Comparison of ENCODE assay signal across 9 cellular contexts in genomic region chr3:73625124-73625665, GRCh38. TPM values are rescaled to one million over a fixed set of nuclear protein-coding genes. Genes with fewer than 3 reads are reported as not detected.
DNase-seq lines count a peak whose midpoint lies in the region; ATAC-seq, FAIRE-seq and TF ChIP-seq lines count a peak whose summit lies in the region.
"Had no signal": no experiment of that assay in that cellular context is flagged by ENCODE, and none has a peak within 500 bp of the region (broad histone marks: within the 10 kb centered on the region; RNA-seq: fewer than 3 reads in every experiment).

No MANE protein-coding gene starts in this region.

- WGBS in body of pancreas, 2 donors: 2 to 3% methylated on average over 19 to 21 of the region's 21 CpGs
- WGBS in spleen, 5 donors: 12 to 15% (median 13%) methylated on average over 19 to 21 of the region's 21 CpGs

- no peak for TF ChIP-seq CTCF in body of pancreas (IDR thresholded peaks at IDR 0.05)
- TF ChIP-seq CTCF in keratinocyte (optimal IDR thresholded peaks at IDR 0.05 in 1 of 3, IDR thresholded peaks at IDR 0.05 in 1 of 3, conservative IDR thresholded peaks at IDR 0.05 in 1 of 3; ENCODE audit: extremely low read depth in 1 of 3, insufficient read depth in 2 of 3, low read length in 3 of 3): no peak
- TF ChIP-seq CTCF in spleen (IDR thresholded peaks at IDR 0.05 in 8 of 11, conservative IDR thresholded peaks at IDR 0.05 in 3 of 11): no peak
- no peak for TF ChIP-seq CTCF in natural killer cell (IDR thresholded peaks at IDR 0.05)

- peak overlapping the region; percentile 91 for H3K4me2 ChIP-seq in keratinocyte (ENCODE audit: control insufficient read depth, extremely low read depth, insufficient read depth, low read depth, low read length)

- H3K4me1 Mint-ChIP-seq in natural killer cell: no peaks in the 10 kb centered on the region
- H3K4me1 Mint-ChIP-seq in activated CD4-positive, alpha-beta memory T cell treated with anti-CD3 and anti-CD28 coated beads for 36 hours (ENCODE audit: low read depth): no peaks in the 10 kb centered on the region

- no peaks in the 10 kb centered on the region for H3K79me2 ChIP-seq in keratinocyte (ENCODE audit: control insufficient read depth, insufficient read depth, low read length)

- CTCF ChIA-PET in activated CD4-positive, alpha-beta memory T cell treated with anti-CD3 and anti-CD28 coated beads for 36 hours (lab: Charles Lee): no interaction called here

- H3K9me3 ChIP-seq in body of pancreas: no peaks in the 10 kb centered on the region
- H3K9me3 ChIP-seq in keratinocyte (ENCODE audit: control insufficient read depth, low read depth, low read length): no peaks in the 10 kb centered on the region
- H3K9me3 ChIP-seq in spleen: peaks cover 0 to 13% (median 0%) of the 10 kb centered on the region in 8 donors

- H3K27ac ChIP-seq in body of pancreas (peak overlapping the region in 3 of 4 donors; percentile 75 to 83 (median 81)), keratinocyte (ENCODE audit: control insufficient read depth, insufficient read depth, low read length) (no peak overlapping the region), spleen (peak overlapping the region in 3 of 8 donors; percentile 40 to 57 (median 46))

- H3K9ac ChIP-seq in keratinocyte (ENCODE audit: control insufficient read depth, extremely low read depth, insufficient read depth, low read length): no peak overlapping the region

- H3K27me3 ChIP-seq in body of pancreas: no peaks in the 10 kb centered on the region
- peaks cover 29% of the 10 kb centered on the region for H3K27me3 ChIP-seq in keratinocyte (ENCODE audit: control insufficient read depth, extremely low read depth, insufficient read depth, low read length)
- peaks cover 0 to 54% (median 17%) of the 10 kb centered on the region in 7 donors for H3K27me3 ChIP-seq in spleen (replicated peaks in 1 of 7)

- peak overlapping the region; percentile 38 to 55 for H3K4me3 ChIP-seq in body of pancreas
- H3K4me3 ChIP-seq in keratinocyte (ENCODE audit: control insufficient read depth in 2 of 3, extremely low read depth in 1 of 3, insufficient read depth in 2 of 3, low read depth in 1 of 3, low read length in 3 of 3): peak overlapping the region; percentile 6 to 59 (median 36)
- H3K4me3 ChIP-seq in spleen: peak overlapping the region; percentile 28 to 67 (median 34)

- POLR2A ChIA-PET in activated CD4-positive, alpha-beta memory T cell treated with anti-CD3 and anti-CD28 coated beads for 36 hours (lab: Charles Lee): no interaction called here

- H3K4me1 ChIP-seq in body of pancreas: peaks cover 48% of the 10 kb centered on the region
- peaks cover 6% of the 10 kb centered on the region for H3K4me1 ChIP-seq in keratinocyte (ENCODE audit: control insufficient read depth, extremely low read depth, insufficient read depth, low read length)
- peaks cover 0 to 9% (median 3%) of the 10 kb centered on the region in 6 donors for H3K4me1 ChIP-seq in spleen

- intact Hi-C loops in body of pancreas (cut with DNase I): no loop called here
- intact Hi-C loops in spleen (cut with DNase I; ENCODE audit: low total_unique reads): no loop called here
- intact Hi-C loops in natural killer cell (cut with micrococcal nuclease): no loop called here
- intact Hi-C loops in activated CD4-positive, alpha-beta memory T cell treated with anti-CD3 and anti-CD28 coated beads for 36 hours (cut with micrococcal nuclease): no loop called here

- H3K36me3 Mint-ChIP-seq in natural killer cell: no peaks in the 10 kb centered on the region
- H3K36me3 Mint-ChIP-seq in activated CD4-positive, alpha-beta memory T cell treated with anti-CD3 and anti-CD28 coated beads for 36 hours: no peaks in the 10 kb centered on the region

- H3K9me3 Mint-ChIP-seq in natural killer cell: no peaks in the 10 kb centered on the region
- H3K9me3 Mint-ChIP-seq in activated CD4-positive, alpha-beta memory T cell treated with anti-CD3 and anti-CD28 coated beads for 36 hours: no peaks in the 10 kb centered on the region

- no peaks in the 10 kb centered on the region for H4K20me1 ChIP-seq in keratinocyte (ENCODE audit: control insufficient read depth, extremely low read depth, insufficient read depth, low read length)

- H2AFZ ChIP-seq in keratinocyte (ENCODE audit: control insufficient read depth, low read length): peak overlapping the region; percentile 87

- no peaks in the 10 kb centered on the region for H3K36me3 ChIP-seq in body of pancreas (replicated peaks in 1 of 2; ENCODE audit: insufficient read depth in 1 of 2, low read depth in 2 of 2)
- H3K36me3 ChIP-seq in keratinocyte (ENCODE audit: control insufficient read depth in 2 of 2, extremely low read depth in 1 of 2, insufficient read depth in 2 of 2, low read length in 2 of 2): no peaks in the 10 kb centered on the region
- no peaks in the 10 kb centered on the region for H3K36me3 ChIP-seq in spleen

- H3K27ac Mint-ChIP-seq in natural killer cell: no peak overlapping the region
- H3K27ac Mint-ChIP-seq in activated CD4-positive, alpha-beta memory T cell treated with anti-CD3 and anti-CD28 coated beads for 36 hours: no peak overlapping the region

- ATAC-seq in body of pancreas: peak; percentile 47
- no peak for ATAC-seq in GM18861 (IDR thresholded peaks at IDR 0.05; ENCODE audit: unreplicated experiment)
- no peak for ATAC-seq in natural killer cell
- ATAC-seq in HG02588 (IDR thresholded peaks at IDR 0.05; ENCODE audit: unreplicated experiment): no peak

- TF ChIP-seq POLR2A in body of pancreas (IDR thresholded peaks at IDR 0.05): no peak
- TF ChIP-seq POLR2A in spleen (IDR thresholded peaks at IDR 0.05): no peak

- no peak overlapping the region for H3K4me3 Mint-ChIP-seq in natural killer cell
- H3K4me3 Mint-ChIP-seq in activated CD4-positive, alpha-beta memory T cell treated with anti-CD3 and anti-CD28 coated beads for 36 hours: no peak overlapping the region

- dilution Hi-C loops in keratinocyte (cut with MboI; ENCODE audit: extremely low pct_ligation_motif_present, low sequenced_read_pairs): no loop called here

- peak; percentile 36 for DNase-seq in HT-29 (ENCODE audit: low spot score)
- DNase-seq in body of pancreas: peak; percentile 26 to 52 (median 32)
- DNase-seq in keratinocyte (ENCODE audit: low read depth, low spot score): no peak
- DNase-seq in spleen: no peak
- no peak for DNase-seq in natural killer cell
- DNase-seq in activated CD4-positive, alpha-beta memory T cell treated with anti-CD3 and anti-CD28 coated beads for 36 hours: no peak
- DNase-seq: activated naive CD4-positive, alpha-beta T cell treated with anti-CD3 and anti-CD28 coated beads, Interleukin-2, amount 50 U/mL, for 16 hours had no signal

- no peaks in the 10 kb centered on the region for H3K9me1 ChIP-seq in keratinocyte (ENCODE audit: control insufficient read depth, extremely low read depth, insufficient read depth, low read length)

- H3K27me3 Mint-ChIP-seq in natural killer cell (ENCODE audit: low read depth in 2 of 2): peaks cover 0 to 12% of the 10 kb centered on the region in 2 donors
- H3K27me3 Mint-ChIP-seq in activated CD4-positive, alpha-beta memory T cell treated with anti-CD3 and anti-CD28 coated beads for 36 hours: peaks cover 9% of the 10 kb centered on the region

- FAIRE-seq in keratinocyte (lab: Jason Lieb, UNC): no peak

RNA-seq across cellular contexts. Expression of gene PDZRN3, which starts 0.5 kb away (rescaled TPM):
- total RNA-seq in HT-29 (2014; rRNA removed; shearing (Covaris generic)): 4.6 and 5.6 TPM in 2 replicates
- 10 to 100 TPM; 18.9 to 41.9 TPM for total RNA-seq in body of pancreas
- polyA plus RNA-seq in keratinocyte: not detected in 3 replicates
- polyA plus RNA-seq in keratinocyte (2011; ENCODE audit: low read depth): not detected
- polyA plus RNA-seq in keratinocyte (2011; cell fraction: cytosol; rRNA removed): not detected in 2 replicates
- 0.09 TPM in 1 of 2 replicates, not detected in the other for polyA plus RNA-seq in keratinocyte (2011; cell fraction: nucleus; rRNA removed)
- polyA plus RNA-seq in keratinocyte (2012; ENCODE audit: low replicate concordance): not detected in 2 replicates
- polyA minus RNA-seq in keratinocyte: not detected in 3 replicates
- not detected for polyA minus RNA-seq in keratinocyte (2011; cell fraction: cytosol; rRNA and poly(A)+ RNA removed)
- not detected in 2 replicates for polyA minus RNA-seq in keratinocyte (2011; cell fraction: nucleus; rRNA and poly(A)+ RNA removed)
- 1 to 10 TPM; 2.0 to 5.5 (median 4.2) TPM for total RNA-seq in spleen
- 1 to 10 TPM; 1.5 to 1.9 (median 1.7) TPM for polyA plus RNA-seq in spleen
- not detected for total RNA-seq in natural killer cell
- total RNA-seq in activated CD4-positive, alpha-beta memory T cell treated with anti-CD3 and anti-CD28 coated beads for 36 hours: not detected

Comparison
In these comparisons a context has a peak if more than half of its experiments do, and no peak if none do; other contexts are left out.
1. DNase-seq: peak in HT-29 (single experiment) and body of pancreas (4 of 4); none in keratinocyte (single experiment), spleen (single experiment), natural killer cell (single experiment) and activated CD4-positive, alpha-beta memory T cell treated with anti-CD3 and anti-CD28 coated beads for 36 hours (single experiment).
2. Peak in every context shown above with its lines, with median percentiles within 50 percentile points of each other: H3K4me3 ChIP-seq.